1 cellular context compared by ENCODE assay signal in the genomic region with DNA sequence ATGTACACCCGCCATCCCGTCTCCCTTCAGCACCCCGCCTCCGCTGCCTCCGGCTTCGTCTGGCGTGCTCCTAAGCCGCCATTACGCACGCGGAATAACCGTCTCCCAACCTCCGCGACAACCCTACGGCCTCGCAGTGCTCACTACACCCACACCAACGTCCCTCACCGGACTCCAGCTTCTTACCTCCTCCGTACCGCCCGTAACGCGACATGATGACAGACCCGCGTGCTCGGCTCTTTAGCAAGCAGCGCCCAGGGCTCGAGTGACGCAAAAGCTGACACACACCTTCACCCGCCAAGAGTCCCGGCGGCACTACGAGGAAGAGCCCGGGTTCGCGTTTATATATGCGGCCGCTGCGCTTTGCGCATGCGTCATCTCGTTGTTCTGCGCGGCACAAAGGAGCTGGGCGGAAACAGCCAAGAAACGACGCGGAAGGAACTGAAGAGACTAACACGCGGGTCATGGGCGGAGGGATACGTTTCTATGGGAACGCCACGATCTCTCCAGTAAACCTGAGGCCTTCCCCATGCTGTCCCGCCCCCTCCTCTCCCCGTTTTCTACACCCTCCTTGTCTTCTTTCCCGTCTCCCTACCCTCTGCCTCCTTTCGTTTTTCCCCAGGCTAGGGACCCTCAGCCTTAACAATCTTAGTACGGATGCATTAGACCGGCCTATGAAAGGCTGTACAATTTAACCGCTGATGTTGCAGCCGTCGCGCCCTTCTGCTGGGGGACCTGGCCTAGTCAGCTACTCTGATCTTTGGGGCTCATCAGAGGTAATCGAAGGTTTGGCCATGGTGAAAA.
TF ChIP-seq lines count a peak whose summit lies in the region.

A gene (minus strand): TSS at position 319 of the 804 bp plus-strand sequence. CDS start 105 bp downstream, at position 214.

TF ChIP-seq in GM12878, 131 proteins besides CTCF, POLR2A, EP300 and RAD21 (continued from another document):
- TF ChIP-seq, protein P1, sequence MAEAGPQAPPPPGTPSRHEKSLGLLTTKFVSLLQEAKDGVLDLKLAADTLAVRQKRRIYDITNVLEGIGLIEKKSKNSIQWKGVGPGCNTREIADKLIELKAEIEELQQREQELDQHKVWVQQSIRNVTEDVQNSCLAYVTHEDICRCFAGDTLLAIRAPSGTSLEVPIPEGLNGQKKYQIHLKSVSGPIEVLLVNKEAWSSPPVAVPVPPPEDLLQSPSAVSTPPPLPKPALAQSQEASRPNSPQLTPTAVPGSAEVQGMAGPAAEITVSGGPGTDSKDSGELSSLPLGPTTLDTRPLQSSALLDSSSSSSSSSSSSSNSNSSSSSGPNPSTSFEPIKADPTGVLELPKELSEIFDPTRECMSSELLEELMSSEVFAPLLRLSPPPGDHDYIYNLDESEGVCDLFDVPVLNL (IDR thresholded peaks at IDR 0.05; ENCODE audit: low read depth, low read length) = no peak
- no peak for TF ChIP-seq HDAC2 (IDR thresholded peaks at IDR 0.05)
- TF ChIP-seq, protein P2, sequence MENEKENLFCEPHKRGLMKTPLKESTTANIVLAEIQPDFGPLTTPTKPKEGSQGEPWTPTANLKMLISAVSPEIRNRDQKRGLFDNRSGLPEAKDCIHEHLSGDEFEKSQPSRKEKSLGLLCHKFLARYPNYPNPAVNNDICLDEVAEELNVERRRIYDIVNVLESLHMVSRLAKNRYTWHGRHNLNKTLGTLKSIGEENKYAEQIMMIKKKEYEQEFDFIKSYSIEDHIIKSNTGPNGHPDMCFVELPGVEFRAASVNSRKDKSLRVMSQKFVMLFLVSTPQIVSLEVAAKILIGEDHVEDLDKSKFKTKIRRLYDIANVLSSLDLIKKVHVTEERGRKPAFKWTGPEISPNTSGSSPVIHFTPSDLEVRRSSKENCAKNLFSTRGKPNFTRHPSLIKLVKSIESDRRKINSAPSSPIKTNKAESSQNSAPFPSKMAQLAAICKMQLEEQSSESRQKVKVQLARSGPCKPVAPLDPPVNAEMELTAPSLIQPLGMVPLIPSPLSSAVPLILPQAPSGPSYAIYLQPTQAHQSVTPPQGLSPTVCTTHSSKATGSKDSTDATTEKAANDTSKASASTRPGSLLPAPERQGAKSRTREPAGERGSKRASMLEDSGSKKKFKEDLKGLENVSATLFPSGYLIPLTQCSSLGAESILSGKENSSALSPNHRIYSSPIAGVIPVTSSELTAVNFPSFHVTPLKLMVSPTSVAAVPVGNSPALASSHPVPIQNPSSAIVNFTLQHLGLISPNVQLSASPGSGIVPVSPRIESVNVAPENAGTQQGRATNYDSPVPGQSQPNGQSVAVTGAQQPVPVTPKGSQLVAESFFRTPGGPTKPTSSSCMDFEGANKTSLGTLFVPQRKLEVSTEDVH (IDR thresholded peaks at IDR 0.05; ENCODE audit: low read depth, partially characterized antibody) = peak; percentile 20
- TF ChIP-seq, protein P3, sequence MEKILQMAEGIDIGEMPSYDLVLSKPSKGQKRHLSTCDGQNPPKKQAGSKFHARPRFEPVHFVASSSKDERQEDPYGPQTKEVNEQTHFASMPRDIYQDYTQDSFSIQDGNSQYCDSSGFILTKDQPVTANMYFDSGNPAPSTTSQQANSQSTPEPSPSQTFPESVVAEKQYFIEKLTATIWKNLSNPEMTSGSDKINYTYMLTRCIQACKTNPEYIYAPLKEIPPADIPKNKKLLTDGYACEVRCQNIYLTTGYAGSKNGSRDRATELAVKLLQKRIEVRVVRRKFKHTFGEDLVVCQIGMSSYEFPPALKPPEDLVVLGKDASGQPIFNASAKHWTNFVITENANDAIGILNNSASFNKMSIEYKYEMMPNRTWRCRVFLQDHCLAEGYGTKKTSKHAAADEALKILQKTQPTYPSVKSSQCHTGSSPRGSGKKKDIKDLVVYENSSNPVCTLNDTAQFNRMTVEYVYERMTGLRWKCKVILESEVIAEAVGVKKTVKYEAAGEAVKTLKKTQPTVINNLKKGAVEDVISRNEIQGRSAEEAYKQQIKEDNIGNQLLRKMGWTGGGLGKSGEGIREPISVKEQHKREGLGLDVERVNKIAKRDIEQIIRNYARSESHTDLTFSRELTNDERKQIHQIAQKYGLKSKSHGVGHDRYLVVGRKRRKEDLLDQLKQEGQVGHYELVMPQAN (conservative IDR thresholded peaks at IDR 0.05) = peak; percentile 95
- peak; percentile 25 for TF ChIP-seq SIX5 (IDR thresholded peaks at IDR 0.05; ENCODE audit: low read depth, low read length, severe bottlenecking)
- TF ChIP-seq, protein P4, sequence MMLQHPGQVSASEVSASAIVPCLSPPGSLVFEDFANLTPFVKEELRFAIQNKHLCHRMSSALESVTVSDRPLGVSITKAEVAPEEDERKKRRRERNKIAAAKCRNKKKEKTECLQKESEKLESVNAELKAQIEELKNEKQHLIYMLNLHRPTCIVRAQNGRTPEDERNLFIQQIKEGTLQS (IDR thresholded peaks at IDR 0.05; ENCODE audit: borderline replicate concordance, extremely low read depth, low read depth, low read length) = no peak
- TF ChIP-seq FOS (IDR thresholded peaks at IDR 0.05; ENCODE audit: borderline replicate concordance, extremely low read depth, insufficient read length) = no peak
- TF ChIP-seq TCF7 (IDR thresholded peaks at IDR 0.05; ENCODE audit: borderline replicate concordance) = peak; percentile 63; the same call in 1 of the 2 replicates
- peak; percentile 53; the same call in 1 of the 2 replicates for TF ChIP-seq SPI1 (IDR thresholded peaks at IDR 0.05; ENCODE audit: borderline replicate concordance, insufficient read depth, low read depth, low read length)
- no peak for TF ChIP-seq ZNF274 (IDR thresholded peaks at IDR 0.05; ENCODE audit: insufficient read depth, insufficient read length)
TF ChIP-seq in GM12878: peak in this region for 82.
